Comparison of ENCODE assay signal across 8 cellular contexts in the genomic region with DNA sequence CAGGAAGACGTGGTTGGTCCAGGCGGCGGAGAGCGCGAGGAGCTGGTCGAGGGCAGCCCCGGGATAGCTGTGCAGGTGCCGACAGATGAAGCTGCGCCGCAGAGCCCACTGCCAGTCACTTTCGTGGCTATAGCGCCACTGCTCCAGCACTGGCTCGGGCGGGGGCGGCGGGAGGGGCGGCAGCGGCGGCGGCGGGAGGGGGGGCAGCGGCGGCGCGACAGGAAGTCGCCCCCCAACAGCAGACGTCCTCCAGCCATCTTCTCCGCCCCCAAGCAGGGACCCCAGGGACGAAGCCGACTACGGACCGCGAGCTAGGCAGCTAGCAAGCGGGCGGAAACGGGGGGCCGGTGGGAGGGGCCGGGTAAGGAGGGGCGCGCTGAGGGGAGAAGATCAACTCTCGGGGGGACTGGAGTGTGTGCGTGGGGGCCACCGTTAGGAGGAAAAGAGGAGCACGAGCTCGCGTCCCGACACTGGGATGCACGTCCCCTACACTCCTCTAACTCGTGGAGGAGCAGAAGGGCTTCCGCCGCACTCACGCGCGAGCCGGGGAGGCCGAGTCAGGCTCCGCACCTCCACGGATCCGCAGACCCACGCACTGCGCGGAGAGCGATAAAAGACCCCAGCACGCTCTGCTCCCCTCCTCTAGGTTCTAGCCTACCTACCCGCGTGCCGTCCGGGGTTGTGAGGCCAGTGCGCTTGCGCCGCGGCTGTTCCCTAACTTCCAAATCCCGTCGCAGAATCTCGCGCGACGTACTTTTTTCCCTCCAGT. TPM values are rescaled to one million over a fixed set of nuclear protein-coding genes. Genes with fewer than 3 reads are reported as not detected.
DNase-seq lines count a peak whose midpoint lies in the region; ATAC-seq lines count a peak whose summit lies in the region.

A gene (minus strand): TSS at position 686 of the 769 bp plus-strand sequence.

- no peaks in the 10 kb centered on the region for H3K27me3 ChIP-seq in CD4-positive, CD25-positive, alpha-beta regulatory T cell (ENCODE audit: control insufficient read depth, insufficient read depth, low read length)
- no peaks in the 10 kb centered on the region for H3K27me3 ChIP-seq in muscle layer of colon (ENCODE audit: control insufficient read depth in 1 of 2, insufficient read depth in 2 of 2, low read length in 2 of 2)

- H3K27ac ChIP-seq in CD4-positive, CD25-positive, alpha-beta regulatory T cell (ENCODE audit: insufficient read depth, low read length, poor library complexity, severe bottlenecking), result peak within 1 kb of the TSS; percentile 90
- peak within 1 kb of the TSS; percentile 36 for H3K27ac ChIP-seq in epithelial cell of prostate
- peak within 1 kb of the TSS; percentile 76 for H3K27ac ChIP-seq in muscle layer of colon (ENCODE audit: low read depth, low read length)

- H3K4me3 Mint-ChIP-seq in CD4-positive, CD25-positive, alpha-beta regulatory T cell, result peak within 1 kb of the TSS; percentile 90 to 98 (median 96)

- peak; percentile 86 to 91 (median 90) for DNase-seq in CD4-positive, CD25-positive, alpha-beta regulatory T cell
- peak; percentile 63 for DNase-seq in NK-92 treated with Interleukin-12 subunit alpha and Interleukin-12 subunit beta, amount 100 ng/mL, for 24 hours (lab: John Stamatoyannopoulos, UW)
- DNase-seq in activated T-cell treated with anti-CD3 and anti-CD28 coated beads for 24 hours (ENCODE audit: low read depth) (peak; percentile 83), epithelial cell of prostate (ENCODE audit: low read depth, low spot score) (peak; percentile 40)
- DNase-seq in stimulated activated CD8-positive, alpha-beta memory T cell treated with anti-CD3 and anti-CD28 coated beads, Interleukin-7, amount 100 ng/mL, for 24 hours (ENCODE audit: low read depth), result peak; percentile 71

- peaks cover 4% of the 10 kb centered on the region for H3K27me3 Mint-ChIP-seq in CD4-positive, CD25-positive, alpha-beta regulatory T cell

- peak within 1 kb of the TSS; percentile 70 for H3K9ac ChIP-seq in muscle layer of colon (ENCODE audit: low read length)

- H3K9me3 Mint-ChIP-seq in CD4-positive, CD25-positive, alpha-beta regulatory T cell, result peaks cover 0 to 2% (median 0%) of the 10 kb centered on the region in 7 donors

- peaks cover 8% of the 10 kb centered on the region for H3K36me3 Mint-ChIP-seq in CD4-positive, CD25-positive, alpha-beta regulatory T cell

- no peaks in the 10 kb centered on the region for H3K9me3 ChIP-seq in CD4-positive, CD25-positive, alpha-beta regulatory T cell (ENCODE audit: control insufficient read depth in 2 of 2, low read length in 2 of 2)
- no peaks in the 10 kb centered on the region for H3K9me3 ChIP-seq in muscle layer of colon (ENCODE audit: low read length)

- H3K4me3 ChIP-seq in CD4-positive, CD25-positive, alpha-beta regulatory T cell (ENCODE audit: low read depth, low read length), result peak within 1 kb of the TSS; percentile 82
- H3K4me3 ChIP-seq in muscle layer of colon (ENCODE audit: low read depth in 1 of 2, low read length in 2 of 2), result peak within 1 kb of the TSS; percentile 64 to 76

- peaks cover 14% of the 10 kb centered on the region for H3K4me1 ChIP-seq in CD4-positive, CD25-positive, alpha-beta regulatory T cell (ENCODE audit: control insufficient read depth, insufficient read depth, low read length, poor library complexity, severe bottlenecking)
- H3K4me1 ChIP-seq in muscle layer of colon (ENCODE audit: insufficient read depth, low read length), result no peaks in the 10 kb centered on the region

- H3K27ac Mint-ChIP-seq in CD4-positive, CD25-positive, alpha-beta regulatory T cell, result peak within 1 kb of the TSS; percentile 83 to 98 (median 97)

- ATAC-seq in CD4-positive, CD25-positive, alpha-beta regulatory T cell (ENCODE audit: low read depth in 2 of 2), result peak; percentile 73 to 78
- peak; percentile 89 for ATAC-seq in GM19452 (IDR thresholded peaks at IDR 0.05; ENCODE audit: unreplicated experiment)
- ATAC-seq in HG03575 (IDR thresholded peaks at IDR 0.05; ENCODE audit: extremely low read depth, insufficient number of reproducible peaks, low FRiP score, unreplicated experiment), result peak; percentile 45

- no peaks in the 10 kb centered on the region for H3K36me3 ChIP-seq in CD4-positive, CD25-positive, alpha-beta regulatory T cell (ENCODE audit: control insufficient read depth, insufficient read depth, low read length)
- no peaks in the 10 kb centered on the region for H3K36me3 ChIP-seq in muscle layer of colon (ENCODE audit: insufficient read depth, low read length)

- peaks cover 15 to 43% (median 31%) of the 10 kb centered on the region in 4 donors for H3K4me1 Mint-ChIP-seq in CD4-positive, CD25-positive, alpha-beta regulatory T cell

RNA-seq across cellular contexts. Expression of the gene that starts here (rescaled TPM):
- 14.1 TPM for total RNA-seq in CD4-positive, CD25-positive, alpha-beta regulatory T cell
- polyA plus RNA-seq in CD4-positive, CD25-positive, alpha-beta regulatory T cell, result 1 to 10 TPM; 3.4 to 6.9 (median 6.2) TPM

Comparison
In these comparisons a context has a peak if more than half of its experiments do, and no peak if none do; other contexts are left out.
1. Peak in every context shown above with its lines: DNase-seq, ATAC-seq, H3K4me3 ChIP-seq and H3K27ac ChIP-seq.
2. DNase-seq: peak in every context shown above with its lines; median percentile 90 in CD4-positive, CD25-positive, alpha-beta regulatory T cell; 83 in activated T-cell treated with anti-CD3 and anti-CD28 coated beads for 24 hours; 71 in stimulated activated CD8-positive, alpha-beta memory T cell treated with anti-CD3 and anti-CD28 coated beads, Interleukin-7, amount 100 ng/mL, for 24 hours; 63 in NK-92 treated with Interleukin-12 subunit alpha and Interleukin-12 subunit beta, amount 100 ng/mL, for 24 hours; 40 in epithelial cell of prostate.
3. H3K27ac ChIP-seq: peak in every context shown above with its lines; median percentile 90 in CD4-positive, CD25-positive, alpha-beta regulatory T cell; 76 in muscle layer of colon; 36 in epithelial cell of prostate.